Comparison of ENCODE assay signal across 11 cellular contexts in the genomic region with DNA sequence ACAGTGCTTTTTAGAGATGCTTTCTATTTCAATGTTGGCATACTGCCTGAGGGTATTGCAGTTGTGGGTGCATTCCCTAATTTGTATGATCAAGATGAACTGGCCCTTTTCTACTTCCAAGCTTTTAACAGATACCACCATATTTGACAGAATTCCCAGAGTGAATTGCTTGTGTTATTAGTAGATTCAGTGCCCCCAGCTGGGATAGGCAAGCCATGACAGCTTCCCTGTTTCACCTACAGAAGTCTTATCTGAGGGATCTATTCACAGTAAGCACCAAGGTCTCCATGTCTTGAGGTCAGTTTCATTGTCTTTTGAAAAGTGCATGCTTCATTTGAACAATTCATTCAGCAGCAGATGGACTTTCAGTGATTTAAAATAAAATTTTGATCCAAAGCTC.
A peak's percentile ranks its signal among the peaks of the same experiment; 100 is the strongest.
DNase-seq lines count a peak whose midpoint lies in the region; TF ChIP-seq lines count a peak whose summit lies in the region.
"Had no signal": no experiment of that assay in that cellular context is flagged by ENCODE, and none has a peak within 500 bp of the region (broad histone marks: within the 10 kb centered on the region; RNA-seq: fewer than 3 reads in every experiment).

No MANE protein-coding gene starts in this region.

- DNase-seq in GM10266 (ENCODE audit: extremely low spot score): no peak
- no peak for DNase-seq in OCI-LY7 (ENCODE audit: low spot score)
- peak; percentile 4 to 26 for DNase-seq in dermis microvascular lymphatic vessel endothelial cell (ENCODE audit: low read depth in 2 of 2)
- peak; percentile 10 for DNase-seq in myocyte (ENCODE audit: low read depth)
- DNase-seq in Kasumi-1 (lab: John Stamatoyannopoulos, UW): no peak
- no peak for DNase-seq in AG20443 (ENCODE audit: low spot score)
- no peak for DNase-seq in effector memory CD4-positive, alpha-beta T cell
- DNase-seq: activated CD4-positive, alpha-beta T cell treated with anti-CD3 and anti-CD28 coated beads for 4 hours; naive B cell; stimulated activated CD4-positive, alpha-beta T cell treated with anti-CD3 and anti-CD28 coated beads, Interleukin-2, amount 100 ng/mL, for 24 hours; testis had no signal

- no peak overlapping the region for H3K4me2 ChIP-seq in OCI-LY7 (ENCODE audit: low read length)

- peak; percentile 28 for TF ChIP-seq CTCF in GM10266 (IDR thresholded peaks at IDR 0.05; ENCODE audit: control insufficient read depth, insufficient read depth, low read depth, missing control alignments)
- TF ChIP-seq CTCF in OCI-LY7 (conservative IDR thresholded peaks at IDR 0.05; ENCODE audit: low read length): peak; percentile 34; the same call in 1 of the 2 replicates

- H3K79me2 ChIP-seq in OCI-LY7 (ENCODE audit: insufficient read depth, low read depth, low read length): no peaks in the 10 kb centered on the region

- no peaks in the 10 kb centered on the region for H3K4me1 ChIP-seq in OCI-LY7 (ENCODE audit: insufficient read depth, low read length, poor library complexity, severe bottlenecking)
- no peaks in the 10 kb centered on the region for H3K4me1 ChIP-seq in effector memory CD4-positive, alpha-beta T cell (ENCODE audit: control insufficient read depth, insufficient read depth, low read length, poor library complexity, severe bottlenecking)
- H3K4me1 ChIP-seq: testis had no signal

- H3K27ac ChIP-seq in OCI-LY7 (ENCODE audit: low read depth, low read length, poor library complexity, severe bottlenecking): no peak overlapping the region
- H3K27ac ChIP-seq in effector memory CD4-positive, alpha-beta T cell (ENCODE audit: insufficient read depth, low read length, poor library complexity, severe bottlenecking): no peak overlapping the region
- H3K27ac ChIP-seq: testis had no signal

- H3K27me3 ChIP-seq in effector memory CD4-positive, alpha-beta T cell (replicated peaks; ENCODE audit: control insufficient read depth, insufficient read depth, low read length, poor library complexity, severe bottlenecking): no peaks in the 10 kb centered on the region
- H3K27me3 ChIP-seq: testis had no signal

- H3K4me3 ChIP-seq in OCI-LY7 (ENCODE audit: low read depth, low read length, poor library complexity, severe bottlenecking): no peak overlapping the region
- H3K4me3 ChIP-seq in effector memory CD4-positive, alpha-beta T cell (ENCODE audit: insufficient read depth, low read depth, low read length, poor library complexity, severe bottlenecking): no peak overlapping the region
- H3K4me3 ChIP-seq: testis had no signal

- no peak overlapping the region for H2AFZ ChIP-seq in OCI-LY7 (ENCODE audit: low read length)

- CTCF ChIA-PET in OCI-LY7 (lab: Charles Lee; ENCODE audit: unreplicated experiment): no interaction called here

- no TSS peak for BruUV-seq in OCI-LY7 (replicated peaks; lab: Mats Ljungman, UMichigan)

- intact Hi-C loops in OCI-LY7 (cut with micrococcal nuclease; ENCODE audit: unreplicated experiment): loop anchor here (10.0 kb wide), 1 partner anchor 271 kb away; no protein-coding TSS in a partner anchor

- H4K20me1 ChIP-seq in OCI-LY7 (ENCODE audit: insufficient read depth, low read length): no peaks in the 10 kb centered on the region

- H3K36me3 ChIP-seq in OCI-LY7 (ENCODE audit: insufficient read depth, low read length): peaks cover 72% of the 10 kb centered on the region
- H3K36me3 ChIP-seq in effector memory CD4-positive, alpha-beta T cell (ENCODE audit: control insufficient read depth, insufficient read depth, low read length): peaks cover 47% of the 10 kb centered on the region

- H3K9me2 ChIP-seq in OCI-LY7 (ENCODE audit: insufficient read depth, low read length): no peaks in the 10 kb centered on the region

- H3K9me3 ChIP-seq in OCI-LY7 (ENCODE audit: low read length): no peaks in the 10 kb centered on the region
- no peaks in the 10 kb centered on the region for H3K9me3 ChIP-seq in effector memory CD4-positive, alpha-beta T cell (ENCODE audit: control insufficient read depth, low read length)
- H3K9me3 ChIP-seq: testis had no signal

- POLR2A ChIA-PET in OCI-LY7 (lab: Charles Lee): interaction anchor here (0.7 kb wide), 1 partner anchor 106 kb away, joined by 3 read pairs; no protein-coding TSS in a partner anchor

Comparison
In these comparisons a context has a peak if more than half of its experiments do, and no peak if none do; other contexts are left out.
1. DNase-seq: peak in dermis microvascular lymphatic vessel endothelial cell (2 of 2) and myocyte (single experiment); none in GM10266 (single experiment), OCI-LY7 (single experiment), Kasumi-1 (0 of 2), AG20443 (single experiment) and effector memory CD4-positive, alpha-beta T cell (0 of 3).